In genomic region chr3:32781211-32781968, GRCh38 we compare ENCODE assay signal across 1 cellular context.
TF ChIP-seq lines count a peak whose summit lies in the region.

No MANE protein-coding gene starts in this region.

TF ChIP-seq in HEK293, 187 proteins besides CTCF, POLR2A, EP300 and RAD21 (continued from another document):
- 0 out of 2 replicates have a peak, but pooled peaks have one; percentile 29 for TF ChIP-seq ZNF629 (tag by site-specific recombination; IDR thresholded peaks at IDR 0.05)
